In the genomic region with DNA sequence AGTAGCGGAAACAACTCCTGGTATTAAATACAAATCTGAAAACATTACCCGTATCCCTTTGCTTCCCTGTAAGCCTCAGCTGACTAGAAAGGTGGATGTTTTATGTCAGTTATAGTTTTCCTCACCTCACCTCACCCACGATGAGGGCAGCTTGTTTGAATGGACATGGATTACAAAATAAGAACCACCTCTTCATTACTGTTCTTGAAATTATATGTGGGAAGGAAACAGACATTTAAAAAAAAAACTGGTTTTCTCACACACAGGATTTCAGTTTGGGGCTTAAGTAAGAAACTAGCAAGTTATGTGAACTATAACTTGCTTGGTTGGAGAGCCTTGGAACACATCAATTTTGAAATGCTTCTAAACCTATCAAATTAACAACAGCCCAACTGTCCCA, we compare ENCODE assay signal across 16 cellular contexts.
DNase-seq lines count a peak whose midpoint lies in the region; ATAC-seq and TF ChIP-seq lines count a peak whose summit lies in the region.
"Had no signal": no experiment of that assay in that cellular context is flagged by ENCODE, and none has a peak within 500 bp of the region (broad histone marks: within the 10 kb centered on the region; RNA-seq: fewer than 3 reads in every experiment).

No MANE protein-coding gene starts in this region.

- H3K9me3 ChIP-seq in cardiac muscle cell (ENCODE audit: low read depth) (no peaks in the 10 kb centered on the region), subcutaneous abdominal adipose tissue (ENCODE audit: control insufficient read depth in 5 of 5, low read length in 5 of 5) (no peaks in the 10 kb centered on the region)
- H3K9me3 ChIP-seq: ascending aorta had no signal

- intact Hi-C loops in left cardiac atrium (cut with DNase I) = no loop called here

- ATAC-seq in left cardiac atrium (no peak), GM21447 (IDR thresholded peaks at IDR 0.05; ENCODE audit: unreplicated experiment) (no peak), HG03520 (IDR thresholded peaks at IDR 0.05; ENCODE audit: unreplicated experiment) (no peak)
- ATAC-seq: HCT116, WTC11 had no signal

- H3K27me3 ChIP-seq in cardiac muscle cell (no peaks in the 10 kb centered on the region), subcutaneous abdominal adipose tissue (ENCODE audit: control insufficient read depth in 5 of 5, insufficient read depth in 4 of 5, low read length in 5 of 5) (no peaks in the 10 kb centered on the region)
- H3K27me3 ChIP-seq: ascending aorta, dorsolateral prefrontal cortex had no signal

- TF ChIP-seq CTCF in cardiac muscle cell (IDR thresholded peaks at IDR 0.05; ENCODE audit: low read depth, low read length) = no peak
- TF ChIP-seq CTCF in astrocyte of the cerebellum (IDR thresholded peaks at IDR 0.05; ENCODE audit: low read depth, low read length, missing control alignments) = no peak

- DNase-seq in cardiac muscle cell (ENCODE audit: low read depth in 1 of 2, low spot score in 1 of 2) (peak in 1 of 2 donors; percentile 6), left cardiac atrium (no peak), astrocyte of the cerebellum (ENCODE audit: low read depth) (no peak), left kidney (ENCODE audit: low read depth, low spot score) (peak; percentile 24), Ammon's horn (ENCODE audit: low spot score) (no peak)
- DNase-seq: activated effector memory CD4-positive, alpha-beta T cell treated with anti-CD3 and anti-CD28 coated beads, Interleukin-2, amount 50 U/mL, for 16 hours; dorsolateral prefrontal cortex; hypothalamus; NCI-H187 treated with DMSO at 0.1 percent for 48 hours; NCI-H524 had no signal

- H3K4me1 ChIP-seq in cardiac muscle cell (ENCODE audit: low read depth) (peaks cover 24% of the 10 kb centered on the region), subcutaneous abdominal adipose tissue (ENCODE audit: control insufficient read depth in 5 of 5, insufficient read depth in 5 of 5, low read length in 5 of 5) (peaks cover 0 to 27% (median 24%) of the 10 kb centered on the region in 5 donors)
- H3K4me1 ChIP-seq: ascending aorta had no signal

- H3K9ac ChIP-seq in subcutaneous abdominal adipose tissue (ENCODE audit: low read length in 5 of 5) = no peak overlapping the region

- peak overlapping the region; percentile 87 for H3K27ac ChIP-seq in cardiac muscle cell
- H3K27ac ChIP-seq in subcutaneous abdominal adipose tissue (ENCODE audit: low read depth, low read length) = peak overlapping the region; percentile 81
- H3K27ac ChIP-seq: ascending aorta had no signal

- in situ Hi-C loops in astrocyte of the cerebellum (cut with HindIII; ENCODE audit: low sequenced_read_pairs) = no loop called here

- no peaks in the 10 kb centered on the region for H3K36me3 ChIP-seq in cardiac muscle cell
- no peaks in the 10 kb centered on the region for H3K36me3 ChIP-seq in subcutaneous abdominal adipose tissue (ENCODE audit: control insufficient read depth in 5 of 5, insufficient read depth in 5 of 5, low read length in 5 of 5)
- H3K36me3 ChIP-seq: ascending aorta had no signal

- peak overlapping the region; percentile 63 for H3K4me3 ChIP-seq in cardiac muscle cell
- H3K4me3 ChIP-seq in astrocyte of the cerebellum (ENCODE audit: low read depth, low read length) = peak overlapping the region; percentile 1
- peak overlapping the region in 3 of 5 donors; percentile 4 to 54 (median 23) for H3K4me3 ChIP-seq in subcutaneous abdominal adipose tissue (ENCODE audit: low read depth in 1 of 5, low read length in 5 of 5)
- H3K4me3 ChIP-seq: ascending aorta, dorsolateral prefrontal cortex had no signal

Comparison
In these comparisons a context has a peak if more than half of its experiments do, and no peak if none do; other contexts are left out.
1. H3K4me3 ChIP-seq: peak in every context shown above with its lines; median percentile 63 in cardiac muscle cell; 23 in subcutaneous abdominal adipose tissue; 1 in astrocyte of the cerebellum.